8 cellular contexts compared by ENCODE assay signal in the genomic region with DNA sequence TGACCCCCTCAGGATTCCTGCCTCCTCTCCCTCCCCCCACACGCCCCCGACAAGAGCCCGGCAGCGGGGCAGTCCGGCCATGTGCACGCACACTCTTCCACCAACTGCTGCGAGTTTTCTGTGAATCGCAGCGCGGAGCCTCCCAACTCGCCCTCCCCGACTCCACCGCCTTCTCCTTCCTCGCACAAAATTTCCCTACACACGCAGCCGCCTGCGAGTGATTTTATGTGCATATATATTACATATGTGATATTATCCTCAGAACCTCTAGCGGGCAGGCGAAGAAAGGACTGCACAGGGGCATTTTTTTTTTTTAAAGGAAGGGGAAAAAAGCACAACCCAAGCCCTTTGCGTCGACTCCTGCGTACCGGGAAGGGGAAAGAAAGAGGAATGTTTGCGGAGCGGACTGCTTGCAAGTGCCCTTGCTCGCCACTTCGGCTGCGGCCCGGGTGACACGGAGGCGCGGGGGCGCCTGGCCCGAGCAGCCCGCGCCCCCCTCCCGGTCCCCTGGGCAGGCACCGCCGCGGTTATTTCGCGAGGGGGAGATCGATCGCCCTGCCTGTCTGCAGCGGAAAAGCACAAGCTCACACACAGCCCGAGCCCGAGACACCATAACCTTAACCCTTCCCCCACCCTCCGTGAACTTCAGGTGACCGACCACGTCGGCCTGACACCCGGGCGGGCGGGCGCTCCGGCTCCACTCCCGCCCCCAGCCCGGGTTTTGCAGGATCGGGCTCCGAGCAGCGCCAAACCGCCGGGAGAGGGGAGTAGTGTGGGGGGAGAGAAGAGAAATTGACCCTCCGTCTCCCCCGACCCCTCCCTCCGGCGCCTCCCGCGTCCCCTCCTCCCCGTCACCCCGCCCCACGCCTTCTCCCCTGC. TPM values are rescaled to one million over a fixed set of nuclear protein-coding genes. Genes with fewer than 3 reads are reported as not detected.
A peak's percentile ranks its signal among the peaks of the same experiment; 100 is the strongest.
DNase-seq lines count a peak whose midpoint lies in the region; ATAC-seq and TF ChIP-seq lines count a peak whose summit lies in the region.

No MANE protein-coding gene starts in this region.

- BruUV-seq in Caco-2 (replicated peaks; lab: Mats Ljungman, UMichigan) (no TSS peak), Panc1 (replicated peaks; lab: Mats Ljungman, UMichigan) (no TSS peak)

- H3K4me1 Mint-ChIP-seq in Caco-2 (ENCODE audit: low read depth, unreplicated experiment) (peaks cover 10% of the 10 kb centered on the region), neural crest cell (peaks cover 46% of the 10 kb centered on the region)

- H3K27ac ChIP-seq in Panc1 (ENCODE audit: low read length) (peak overlapping the region; percentile 75), substantia nigra (ENCODE audit: low read depth, low read length, poor library complexity, severe bottlenecking) (peak overlapping the region; percentile 92)

- H3K9me3 Mint-ChIP-seq in Caco-2 (ENCODE audit: unreplicated experiment) (no peaks in the 10 kb centered on the region), neural crest cell (no peaks in the 10 kb centered on the region)

- peak overlapping the region; percentile 76 for H3K27ac Mint-ChIP-seq in Caco-2 (ENCODE audit: unreplicated experiment)
- peak overlapping the region; percentile 92 for H3K27ac Mint-ChIP-seq in neural crest cell (ENCODE audit: unreplicated experiment)

- H3K36me3 Mint-ChIP-seq in Caco-2 (ENCODE audit: insufficient read depth, unreplicated experiment) (peaks cover 11% of the 10 kb centered on the region), neural crest cell (ENCODE audit: low read depth) (no peaks in the 10 kb centered on the region)

- H3K9me3 ChIP-seq in Caco-2 (no peaks in the 10 kb centered on the region), Panc1 (ENCODE audit: control insufficient read depth, insufficient read depth, low read depth, low read length) (no peaks in the 10 kb centered on the region)

- H3K36me3 ChIP-seq in Caco-2 (ENCODE audit: control insufficient read depth, insufficient read depth, low read length) (no peaks in the 10 kb centered on the region), Panc1 (ENCODE audit: control insufficient read depth, insufficient read depth, low read length) (no peaks in the 10 kb centered on the region; the same call in 1 of the 2 replicates)

- intact Hi-C loops in Caco-2 (cut with micrococcal nuclease; ENCODE audit: unreplicated experiment) (loop anchor here (5.0 kb wide), 1 partner anchor 204 kb away; no protein-coding TSS in a partner anchor), Panc1 (cut with micrococcal nuclease; ENCODE audit: unreplicated experiment) (no loop called here)

- in situ Hi-C loops in Panc1 (cut with HindIII; ENCODE audit: low pct_unique_long_range_greater_than_20kb, low sequenced_read_pairs), result no loop called here

- H3K4me3 Mint-ChIP-seq in Caco-2 (ENCODE audit: unreplicated experiment) (peak overlapping the region; percentile 92), neural crest cell (peak overlapping the region; percentile 96)

- H3K27me3 Mint-ChIP-seq in Caco-2 (ENCODE audit: insufficient read depth, unreplicated experiment) (no peaks in the 10 kb centered on the region), neural crest cell (ENCODE audit: low read depth) (peaks cover 20% of the 10 kb centered on the region)

- H3K27me3 ChIP-seq in Caco-2 (replicated peaks; ENCODE audit: control insufficient read depth, insufficient read depth, low read length) (no peaks in the 10 kb centered on the region; the same call in 1 of the 2 replicates), Panc1 (ENCODE audit: control insufficient read depth, insufficient read depth, low read length) (no peaks in the 10 kb centered on the region)

- DNase-seq in Caco-2 (peak; percentile 64 to 67), Panc1 (ENCODE audit: low read depth, low spot score) (no peak), fibroblast of villous mesenchyme (ENCODE audit: low read depth) (peak; percentile 68), neural crest cell (ENCODE audit: low read depth, low spot score) (peak; percentile 45), substantia nigra (lab: John Stamatoyannopoulos, UW) (peak; percentile 4 to 82 (median 64))
- peak; percentile 56 for DNase-seq in activated effector memory CD4-positive, alpha-beta T cell treated with Interleukin-2 at 50 U/mL for 16 hours

- POLR2A ChIA-PET in Caco-2 (lab: Charles Lee) (interaction anchor here (0.5 to 0.6 kb wide), 2 partner anchors 318 to 454 kb away, joined by 4 to 8 read pairs; no protein-coding TSS in a partner anchor), Panc1 (lab: Charles Lee) (interaction anchor here (0.6 to 0.7 kb wide), 3 partner anchors 432 to 755 kb away, joined by 3 to 4 read pairs (median 4); no protein-coding TSS in a partner anchor)

- CTCF ChIA-PET in Caco-2 (lab: Charles Lee) (no interaction called here), Panc1 (lab: Charles Lee) (no interaction called here)

- peak; percentile 52 for ATAC-seq in GM19395 (IDR thresholded peaks at IDR 0.05; ENCODE audit: unreplicated experiment)
- peak; percentile 23 for ATAC-seq in HG03558 (IDR thresholded peaks at IDR 0.05; ENCODE audit: extremely low read depth, unreplicated experiment)
- ATAC-seq in Panc1, result peak; percentile 73

- peak; percentile 7 to 13 for TF ChIP-seq CTCF in Caco-2 (IDR thresholded peaks at IDR 0.05; ENCODE audit: insufficient read depth in 1 of 2, low read depth in 1 of 2, low read length in 1 of 2, severe bottlenecking in 1 of 2, unreplicated experiment in 1 of 2)
- TF ChIP-seq CTCF in Panc1 (IDR thresholded peaks at IDR 0.05), result no peak
- TF ChIP-seq CTCF in fibroblast of villous mesenchyme (IDR thresholded peaks at IDR 0.05; ENCODE audit: insufficient read depth, low read depth, low read length), result peak; percentile 28
- TF ChIP-seq CTCF in neural crest cell (conservative IDR thresholded peaks at IDR 0.05), result peak; percentile 51

- H3K4me3 ChIP-seq in Caco-2 (ENCODE audit: low read depth, low read length), result peak overlapping the region; percentile 64
- peak overlapping the region; percentile 65 to 72 for H3K4me3 ChIP-seq in Panc1 (ENCODE audit: low read depth in 2 of 2, low read length in 2 of 2)
- H3K4me3 ChIP-seq in fibroblast of villous mesenchyme (ENCODE audit: low read depth, low read length), result peak overlapping the region; percentile 80

- H3K4me1 ChIP-seq in Caco-2, result peaks cover 5% of the 10 kb centered on the region; the same call in 1 of the 2 replicates
- H3K4me1 ChIP-seq in Panc1 (ENCODE audit: control insufficient read depth, insufficient read depth, low read length), result peaks cover 10% of the 10 kb centered on the region

RNA-seq across cellular contexts. Expression of gene ZNF827, which starts 2.2 kb away (rescaled TPM):
- total RNA-seq in Caco-2 (2022), result 4.4 and 5.3 TPM in 2 replicates
- total RNA-seq in Panc1 (2021; ENCODE audit: unreplicated experiment), result 6.3 TPM
- 5.8 TPM for polyA plus RNA-seq in Panc1 (2012; ENCODE audit: insufficient read length)
- 9.1 and 12.9 TPM in 2 replicates for total RNA-seq in fibroblast of villous mesenchyme
- 13.0 and 21.2 TPM in 2 replicates for total RNA-seq in neural crest cell

Comparison
In these comparisons a context has a peak if more than half of its experiments do, and no peak if none do; other contexts are left out.
1. ATAC-seq: peak in every context shown above with its lines; median percentile 73 in Panc1; 52 in GM19395; 23 in HG03558.